24 cellular contexts compared by ENCODE assay signal in genomic region chr4:15543537-15544195, GRCh38.
DNase-seq lines count a peak whose midpoint lies in the region; ATAC-seq, FAIRE-seq and TF ChIP-seq lines count a peak whose summit lies in the region.
"Had no signal": no experiment of that assay in that cellular context is flagged by ENCODE, and none has a peak within 500 bp of the region (broad histone marks: within the 10 kb centered on the region; RNA-seq: fewer than 3 reads in every experiment).

No MANE protein-coding gene starts in this region.

- H3K9ac ChIP-seq in HUES6 (ENCODE audit: low read length): no peak overlapping the region
- no peak overlapping the region for H3K9ac ChIP-seq in HepG2 (ENCODE audit: insufficient read depth, low read depth, low read length)
- H3K9ac ChIP-seq: GM23248 had no signal

- BruUV-seq in HepG2 (replicated peaks; lab: Mats Ljungman, UMichigan): no TSS peak

- no peaks in the 10 kb centered on the region for H3K36me3 ChIP-seq in HUES6 (ENCODE audit: control insufficient read depth, insufficient read depth, low read length)
- no peaks in the 10 kb centered on the region for H3K36me3 ChIP-seq in HepG2 (replicated peaks in 1 of 2; ENCODE audit: control insufficient read depth in 1 of 2, insufficient read depth in 2 of 2, low read length in 2 of 2)

- CTCF ChIA-PET in WTC11 (lab: Charles Lee): no interaction called here
- CTCF ChIA-PET in HepG2 (lab: Yijun Ruan, JAX; ENCODE audit: low intra/inter-chr PET ratio, low total read pairs): no interaction called here

- TF ChIP-seq EP300 in HepG2 (IDR thresholded peaks at IDR 0.05; ENCODE audit: low read depth in 2 of 2, low read length in 2 of 2) (no peak), HepG2 (CRISPR knock-in tag; IDR thresholded peaks at IDR 0.05; ENCODE audit: borderline replicate concordance) (no peak)

- 88% methylated on average over 3 of the region's 4 CpGs for WGBS in HepG2 (ENCODE audit: low lambda C conversion rate)

- TF ChIP-seq RAD21 in HepG2 (CRISPR knock-in tag; IDR thresholded peaks at IDR 0.05): no peak

- H3K27ac Mint-ChIP-seq in WTC11: peak overlapping the region; percentile 54
- H3K27ac Mint-ChIP-seq: CD8-positive, alpha-beta T cell had no signal

- no peak for FAIRE-seq in HepG2 (lab: Jason Lieb, UNC)
- FAIRE-seq: G401.6, K562 had no signal

- H3K4me3 Mint-ChIP-seq in WTC11: no peak overlapping the region
- H3K4me3 Mint-ChIP-seq: CD8-positive, alpha-beta T cell had no signal

- no peak for TF ChIP-seq CTCF in WTC11 (IDR thresholded peaks at IDR 0.05)
- no peak for TF ChIP-seq CTCF in HepG2 (CRISPR knock-in tag; IDR thresholded peaks at IDR 0.05)

- H3K4me3 ChIP-seq in HUES6 (ENCODE audit: low read depth, low read length): no peak overlapping the region
- H3K4me3 ChIP-seq in HepG2 (replicated peaks in 1 of 3; ENCODE audit: insufficient read depth in 1 of 3, low read depth in 2 of 3, low read length in 3 of 3): no peak overlapping the region
- H3K4me3 ChIP-seq: GM23248, K562 had no signal

- no peaks in the 10 kb centered on the region for H3K9me3 ChIP-seq in HUES6 (ENCODE audit: control insufficient read depth, insufficient read depth, low read depth, low read length)
- H3K9me3 ChIP-seq in HepG2 (ENCODE audit: low read length): no peaks in the 10 kb centered on the region
- H3K9me3 ChIP-seq: Caco-2 had no signal

- H4K20me1 ChIP-seq in HepG2 (ENCODE audit: insufficient read depth, low read length): no peaks in the 10 kb centered on the region

- peaks cover 26% of the 10 kb centered on the region for H3K4me1 Mint-ChIP-seq in WTC11

- ATAC-seq in WTC11 (peak; percentile 65), HepG2 (no peak)
- ATAC-seq: CD8-positive, alpha-beta T cell; HCT116; PC-3 had no signal

- H3K27me3 Mint-ChIP-seq in WTC11 (ENCODE audit: low read depth): no peaks in the 10 kb centered on the region

- DNase-seq in WTC11 (ENCODE audit: low spot score): no peak
- peak; percentile 32 for DNase-seq in iPS-NIHi7 (ENCODE audit: extremely low spot score)
- no peak for DNase-seq in activated effector memory CD4-positive, alpha-beta T cell treated with anti-CD3 and anti-CD28 coated beads, Interleukin-2, amount 50 U/mL, for 16 hours
- no peak for DNase-seq in T-helper 1 cell
- DNase-seq in HepG2 (ENCODE audit: low spot score): no peak
- DNase-seq in cortex of kidney (lab: John Stamatoyannopoulos, UW): no peak
- DNase-seq: Caco-2; CD8-positive, alpha-beta T cell; GM23248; Kasumi-1; MV-4-11; NCI-H1105; NCI-H1436 treated with DMSO at 0.1 percent for 48 hours; NCI-H1930; NCI-H2107; NCI-H446; NCI-H524 treated with DMSO at 0.1 percent for 48 hours; NCI-H774; PC-3 had no signal

- H3K9me3 Mint-ChIP-seq in WTC11: no peaks in the 10 kb centered on the region
- H3K9me3 Mint-ChIP-seq: CD8-positive, alpha-beta T cell had no signal

- intact Hi-C loops in HepG2 (cut with micrococcal nuclease; ENCODE audit: unreplicated experiment): no loop called here

- no peak overlapping the region for H3K4me2 ChIP-seq in HepG2 (ENCODE audit: low read depth, low read length)

- peaks cover 21% of the 10 kb centered on the region for H3K4me1 ChIP-seq in HUES6 (ENCODE audit: control insufficient read depth, insufficient read depth, low read length)
- no peaks in the 10 kb centered on the region for H3K4me1 ChIP-seq in HepG2 (ENCODE audit: insufficient read depth, low read length)
- H3K4me1 ChIP-seq: Caco-2 had no signal

- POLR2A ChIA-PET in WTC11 (lab: Charles Lee) (no interaction called here), HepG2 (lab: Yijun Ruan, JAX) (no interaction called here)

- H3K36me3 Mint-ChIP-seq in WTC11: peaks cover 4% of the 10 kb centered on the region; the same call in 1 of the 2 replicates

- H3K27ac ChIP-seq in HUES6 (ENCODE audit: low read depth, low read length) (peak overlapping the region; percentile 57; the same call in 1 of the 2 replicates), HepG2 (ENCODE audit: extremely low read length, insufficient read depth, low read length) (no peak overlapping the region)
- H3K27ac ChIP-seq: C4-2B, GM23248 had no signal

- no peak for TF ChIP-seq POLR2A in HepG2 (IDR thresholded peaks at IDR 0.05; ENCODE audit: insufficient read depth in 1 of 2, low read depth in 2 of 2, low read length in 2 of 2)

- H3K27me3 ChIP-seq in HUES6 (ENCODE audit: control insufficient read depth, insufficient read depth, low read length): no peaks in the 10 kb centered on the region
- no peaks in the 10 kb centered on the region for H3K27me3 ChIP-seq in HepG2 (ENCODE audit: control insufficient read depth in 1 of 2, insufficient read depth in 2 of 2, low read length in 2 of 2)

- H3K79me2 ChIP-seq in HepG2 (ENCODE audit: insufficient read depth, low read length): no peaks in the 10 kb centered on the region

- in situ Hi-C loops in HepG2 (cut with HindIII; ENCODE audit: extremely low pct_ligation_motif_present, low pct_unique_long_range_greater_than_20kb): no loop called here

- H2AFZ ChIP-seq in HepG2 (ENCODE audit: low read length): no peak overlapping the region
- H2AFZ ChIP-seq: GM23248 had no signal

TF ChIP-seq in WTC11, 78 proteins besides CTCF, POLR2A, EP300 and RAD21:
- no peak for TF ChIP-seq ZNF425 (CRISPR knock-in tag; conservative IDR thresholded peaks at IDR 0.05)
- TF ChIP-seq E2F4 (CRISPR knock-in tag; IDR thresholded peaks at IDR 0.05; ENCODE audit: borderline replicate concordance, low read depth): no peak
- peak; percentile 73; the same call in 1 of the 2 replicates for TF ChIP-seq ZNF317 (CRISPR knock-in tag; IDR thresholded peaks at IDR 0.05; ENCODE audit: borderline replicate concordance, low read depth)
- TF ChIP-seq ETV6 (CRISPR knock-in tag; IDR thresholded peaks at IDR 0.05): no peak
- no peak for TF ChIP-seq KAT7 (CRISPR knock-in tag; IDR thresholded peaks at IDR 0.05; ENCODE audit: borderline replicate concordance)

TF ChIP-seq in HepG2, 621 proteins besides CTCF, POLR2A, EP300 and RAD21:
- TF ChIP-seq ZNF639 (CRISPR knock-in tag; conservative IDR thresholded peaks at IDR 0.05): no peak
- no peak for TF ChIP-seq NCOR1 (IDR thresholded peaks at IDR 0.05; ENCODE audit: borderline replicate concordance, low read length)
- TF ChIP-seq ZMAT3 (CRISPR knock-in tag; conservative IDR thresholded peaks at IDR 0.05): no peak
- no peak for TF ChIP-seq ZNF24 (IDR thresholded peaks at IDR 0.05)
- TF ChIP-seq PAF1 (CRISPR knock-in tag; IDR thresholded peaks at IDR 0.05): no peak
